Comparison of ENCODE assay signal across 8 cellular contexts in genomic region chr15:77419836-77420609, GRCh38. TPM values are rescaled to one million over a fixed set of nuclear protein-coding genes. Genes with fewer than 3 reads are reported as not detected.
DNase-seq lines count a peak whose midpoint lies in the region; ATAC-seq and TF ChIP-seq lines count a peak whose summit lies in the region.

Gene PEAK1, minus strand, starts transcription at chr15:77420104. Its CDS starts 238,178 bp downstream, at chr15:77181926.

- H3K9me3 ChIP-seq in T-helper 17 cell (ENCODE audit: control insufficient read depth, low read length, poor library complexity, severe bottlenecking) (no peaks in the 10 kb centered on the region), left ventricle myocardium inferior (replicated peaks) (no peaks in the 10 kb centered on the region), prostate gland (no peaks in the 10 kb centered on the region)

- H3K4me3 ChIP-seq in left ventricle myocardium inferior, result peak within 1 kb of the TSS; percentile 97
- H3K4me3 ChIP-seq in prostate gland, result peak within 1 kb of the TSS; percentile 65 to 81

- ATAC-seq in GM18499 (IDR thresholded peaks at IDR 0.05; ENCODE audit: insufficient read depth, unreplicated experiment) (peak; percentile 60), HG02938 (IDR thresholded peaks at IDR 0.05; ENCODE audit: unreplicated experiment) (peak; percentile 92), T-helper 17 cell (peak; percentile 99)

- peaks cover 3% of the 10 kb centered on the region for H3K36me3 Mint-ChIP-seq in T-helper 17 cell (ENCODE audit: low read depth)

- peak within 1 kb of the TSS; percentile 97 for H3K27ac ChIP-seq in left ventricle myocardium inferior (replicated peaks)
- peak within 1 kb of the TSS; percentile 89 to 91 for H3K27ac ChIP-seq in prostate gland

- H3K4me1 ChIP-seq in left ventricle myocardium inferior (peaks cover 88% of the 10 kb centered on the region), prostate gland (replicated peaks) (no peaks in the 10 kb centered on the region)

- no peaks in the 10 kb centered on the region for H3K27me3 ChIP-seq in left ventricle myocardium inferior (ENCODE audit: low read depth)
- no peaks in the 10 kb centered on the region for H3K27me3 ChIP-seq in prostate gland (replicated peaks; ENCODE audit: insufficient read depth)

- peak; percentile 74 for TF ChIP-seq POLR2A in prostate gland (IDR thresholded peaks at IDR 0.05)

- H3K27ac Mint-ChIP-seq in T-helper 17 cell, result peak within 1 kb of the TSS; percentile 97

- H3K4me3 Mint-ChIP-seq in T-helper 17 cell, result peak within 1 kb of the TSS; percentile 98

- DNase-seq in NCI-H187 (lab: John Stamatoyannopoulos, UW), result peak; percentile 87 to 90
- peak; percentile 98 to 99 (median 99) for DNase-seq in T-helper 17 cell
- peak; percentile 46 to 99 (median 96) for DNase-seq in amygdala (lab: John Stamatoyannopoulos, UW)
- DNase-seq in left ventricle myocardium inferior, result peak; percentile 100
- DNase-seq in prostate gland (ENCODE audit: low spot score), result peak; percentile 99
- DNase-seq in ureter (ENCODE audit: low spot score), result peak; percentile 99

- no peak for TF ChIP-seq CTCF in left ventricle myocardium inferior (IDR thresholded peaks at IDR 0.05; ENCODE audit: borderline replicate concordance)
- no peak for TF ChIP-seq CTCF in prostate gland (IDR thresholded peaks at IDR 0.05)

- no peaks in the 10 kb centered on the region for H3K36me3 ChIP-seq in left ventricle myocardium inferior
- H3K36me3 ChIP-seq in prostate gland, result no peaks in the 10 kb centered on the region

- H3K27me3 Mint-ChIP-seq in T-helper 17 cell, result peaks cover 8% of the 10 kb centered on the region

- under 1% methylated on average over 24 of the region's 92 CpGs for WGBS in prostate gland

- peaks cover 34% of the 10 kb centered on the region for H3K4me1 Mint-ChIP-seq in T-helper 17 cell

- intact Hi-C loops in left ventricle myocardium inferior (cut with micrococcal nuclease) (no loop called here), prostate gland (cut with DNase I) (loop anchor here (2.0 to 10.0 kb wide), 3 partner anchors 77 to 348 kb away; partner anchors contain the start of gene TSPAN3)

RNA-seq across cellular contexts. Expression of gene PEAK1, which starts in this region (rescaled TPM):
- total RNA-seq in T-helper 17 cell (10 to 100 TPM in 1 of 2 donors, 1 to 10 TPM in 1; 5.9 to 10.2 TPM), left ventricle myocardium inferior (75.2 TPM), prostate gland (100 to 1,000 TPM in 1 of 2 donors, 10 to 100 TPM in 1; 11.3 to 108 TPM), ureter (53.7 TPM)

Comparison
In these comparisons a context has a peak if more than half of its experiments do, and no peak if none do; other contexts are left out.
1. Peak in every context shown above with its lines: DNase-seq, ATAC-seq, H3K4me3 ChIP-seq and H3K27ac ChIP-seq.